ENCODE assay signal across 25 cellular contexts in the genomic region with DNA sequence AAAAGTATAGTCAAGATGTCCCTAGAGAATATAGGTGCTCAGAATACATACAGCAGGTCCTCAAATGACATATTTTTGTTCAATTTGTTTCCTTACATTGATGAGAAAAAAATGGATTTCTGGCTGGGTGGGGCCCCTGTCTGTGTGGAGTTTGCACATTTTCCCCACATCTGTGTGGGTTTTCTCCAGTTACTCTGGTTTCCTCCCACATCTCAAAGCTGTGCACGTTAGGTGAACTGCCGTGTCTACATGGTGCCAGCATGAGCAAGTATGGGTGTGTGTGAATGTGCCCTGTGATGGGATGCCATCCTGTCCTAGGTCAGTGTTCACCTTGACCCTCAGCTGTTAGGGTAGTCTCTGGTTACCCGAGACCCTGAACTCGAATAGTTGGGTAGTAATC.
DNase-seq lines count a peak whose midpoint lies in the region; ATAC-seq, FAIRE-seq and TF ChIP-seq lines count a peak whose summit lies in the region.
"Had no signal": no experiment of that assay in that cellular context is flagged by ENCODE, and none has a peak within 500 bp of the region (broad histone marks: within the 10 kb centered on the region; RNA-seq: fewer than 3 reads in every experiment).

No MANE protein-coding gene starts in this region.

- H4K8ac ChIP-seq in trophoblast cell (ENCODE audit: low read depth, low read length): no peak overlapping the region

- H3K27ac ChIP-seq in trophoblast cell (ENCODE audit: low read depth, low read length) (no peak overlapping the region), pancreas (no peak overlapping the region)
- H3K27ac ChIP-seq: BLaER1 had no signal

- H3K36me3 Mint-ChIP-seq in activated naive CD8-positive, alpha-beta T cell treated with anti-CD3 and anti-CD28 coated beads for 36 hours: no peaks in the 10 kb centered on the region
- H3K36me3 Mint-ChIP-seq: CD14-positive monocyte; CD4-positive, alpha-beta memory T cell; CD4-positive, CD25-positive, alpha-beta regulatory T cell; CD8-positive, alpha-beta memory T cell had no signal

- intact Hi-C loops in head of caudate nucleus (cut with DNase I): no loop called here
- intact Hi-C loops in pancreas (cut with DNase I): no loop called here

- no peaks in the 10 kb centered on the region for H3K4me1 Mint-ChIP-seq in activated naive CD8-positive, alpha-beta T cell treated with anti-CD3 and anti-CD28 coated beads for 36 hours
- H3K4me1 Mint-ChIP-seq: CD14-positive monocyte; CD4-positive, alpha-beta memory T cell; CD4-positive, CD25-positive, alpha-beta regulatory T cell; CD8-positive, alpha-beta memory T cell had no signal

- TF ChIP-seq CTCF in pancreas (IDR thresholded peaks at IDR 0.05): no peak

- no peak overlapping the region for H3K27ac Mint-ChIP-seq in activated naive CD8-positive, alpha-beta T cell treated with anti-CD3 and anti-CD28 coated beads for 36 hours
- H3K27ac Mint-ChIP-seq: CD14-positive monocyte; CD4-positive, alpha-beta memory T cell; CD4-positive, CD25-positive, alpha-beta regulatory T cell; CD8-positive, alpha-beta memory T cell had no signal

- FAIRE-seq in pancreas (lab: Jason Lieb, UNC): no peak
- FAIRE-seq: A204.1, GM12878, GM18507 had no signal

- no peak overlapping the region for H3K4me3 ChIP-seq in trophoblast cell (ENCODE audit: low read depth, low read length)
- no peak overlapping the region for H3K4me3 ChIP-seq in pancreas
- H3K4me3 ChIP-seq: BLaER1, GM12878 had no signal

- no peak overlapping the region for H2BK120ac ChIP-seq in trophoblast cell (ENCODE audit: insufficient read depth, low read length, poor library complexity)

- no peak overlapping the region for H3K14ac ChIP-seq in trophoblast cell (ENCODE audit: low read length)

- WGBS in trophoblast cell (ENCODE audit: extremely low coverage, insufficient coverage, insufficient read length): no CpG with 5 or more reads among the region's 4 CpGs
- 62 to 83% methylated on average over 4 of the region's 4 CpGs for WGBS in pancreas, 2 donors

- H3K4ac ChIP-seq in trophoblast cell (ENCODE audit: low read depth, low read length): no peak overlapping the region

- peak overlapping the region; percentile 79 for H3K9ac ChIP-seq in trophoblast cell (ENCODE audit: low read length)
- H3K9ac ChIP-seq: BLaER1 had no signal

- H3K79me1 ChIP-seq in trophoblast cell (ENCODE audit: low read length): no peaks in the 10 kb centered on the region

- no peaks in the 10 kb centered on the region for H3K79me2 ChIP-seq in trophoblast cell (ENCODE audit: control insufficient read depth, insufficient read depth, low read length, poor library complexity)

- no peaks in the 10 kb centered on the region for H3K4me1 ChIP-seq in trophoblast cell (ENCODE audit: control insufficient read depth in 1 of 2, insufficient read depth in 2 of 2, low read length in 2 of 2)
- H3K4me1 ChIP-seq in pancreas: no peaks in the 10 kb centered on the region
- H3K4me1 ChIP-seq: BE2C, BLaER1 had no signal

- peaks cover 6% of the 10 kb centered on the region for H3K27me3 Mint-ChIP-seq in activated naive CD8-positive, alpha-beta T cell treated with anti-CD3 and anti-CD28 coated beads for 36 hours
- H3K27me3 Mint-ChIP-seq: CD4-positive, CD25-positive, alpha-beta regulatory T cell had no signal

- H3K27me3 ChIP-seq in trophoblast cell (ENCODE audit: insufficient read depth, low read length) (no peaks in the 10 kb centered on the region), pancreas (no peaks in the 10 kb centered on the region)
- H3K27me3 ChIP-seq: BE2C, BLaER1 had no signal

- no peak overlapping the region for H2AFZ ChIP-seq in trophoblast cell (ENCODE audit: insufficient read depth, low read length, poor library complexity)

- H3K4me3 Mint-ChIP-seq in activated naive CD8-positive, alpha-beta T cell treated with anti-CD3 and anti-CD28 coated beads for 36 hours: no peak overlapping the region
- H3K4me3 Mint-ChIP-seq: CD4-positive, alpha-beta memory T cell; CD4-positive, CD25-positive, alpha-beta regulatory T cell; CD8-positive, alpha-beta memory T cell had no signal

- H4K91ac ChIP-seq in trophoblast cell (ENCODE audit: low read depth, low read length): no peak overlapping the region

- no peak overlapping the region for H2BK5ac ChIP-seq in trophoblast cell (ENCODE audit: low read depth, low read length, poor library complexity)

- no peaks in the 10 kb centered on the region for H3K9me3 Mint-ChIP-seq in activated naive CD8-positive, alpha-beta T cell treated with anti-CD3 and anti-CD28 coated beads for 36 hours
- H3K9me3 Mint-ChIP-seq: CD8-positive, alpha-beta memory T cell had no signal

- no peak overlapping the region for H3K18ac ChIP-seq in trophoblast cell (ENCODE audit: low read length)

- H3K23ac ChIP-seq in trophoblast cell (ENCODE audit: low read length): no peak overlapping the region

- no peak overlapping the region for H4K12ac ChIP-seq in trophoblast cell (ENCODE audit: low read depth, low read length)

- no peak for ATAC-seq in pancreas
- ATAC-seq: GM12878 had no signal

- H3K9me3 ChIP-seq in trophoblast cell (ENCODE audit: insufficient read depth, low read depth, low read length) (no peaks in the 10 kb centered on the region), pancreas (no peaks in the 10 kb centered on the region)
- H3K9me3 ChIP-seq: BE2C had no signal

- H3K4me2 ChIP-seq in trophoblast cell (ENCODE audit: low read length): no peak overlapping the region
- H3K4me2 ChIP-seq: BLaER1 had no signal

- H2AK5ac ChIP-seq in trophoblast cell (ENCODE audit: low read length): no peak overlapping the region

- DNase-seq in head of caudate nucleus (peak in 24 of 42 donors; percentile 7 to 71 (median 33)), trophoblast cell (no peak), pancreas (no peak), NCI-H82 treated with DMSO at 0.1 percent for 48 hours (lab: John Stamatoyannopoulos, UW; ENCODE audit: unreplicated experiment) (no peak)
- no peak for DNase-seq in activated naive CD8-positive, alpha-beta T cell treated with anti-CD3 and anti-CD28 coated beads for 36 hours
- DNase-seq: 8988T; ACHN; BE2C; C1 segment of cervical spinal cord; CD4-positive, alpha-beta memory T cell; CD4-positive, CD25-positive, alpha-beta regulatory T cell; CD8-positive, alpha-beta memory T cell; COR-L47; DMS 273 treated with DMSO at 0.1 percent for 48 hours; DMS153; DMS53; DMS79; DND-41; EL; GDM1 had no signal

- H2BK12ac ChIP-seq in trophoblast cell (ENCODE audit: low read length): no peak overlapping the region

- H3K36me3 ChIP-seq in trophoblast cell (ENCODE audit: control insufficient read depth in 1 of 2, insufficient read depth in 2 of 2, low read length in 2 of 2) (no peaks in the 10 kb centered on the region), pancreas (no peaks in the 10 kb centered on the region)
- H3K36me3 ChIP-seq: BE2C, BLaER1 had no signal

Comparison
In these comparisons a context has a peak if more than half of its experiments do, and no peak if none do; other contexts are left out.
1. DNase-seq: peak in head of caudate nucleus (24 of 42); none in trophoblast cell (0 of 2), activated naive CD8-positive, alpha-beta T cell treated with anti-CD3 and anti-CD28 coated beads for 36 hours (single experiment), pancreas (0 of 6) and NCI-H82 treated with DMSO at 0.1 percent for 48 hours (single experiment).